1 cellular context compared by ENCODE assay signal in genomic region chr4:128061566-128062536, GRCh38.
TF ChIP-seq lines count a peak whose summit lies in the region.

No MANE protein-coding gene starts in this region.

TF ChIP-seq in K562, 482 proteins besides CTCF, POLR2A, EP300 and RAD21 (continued from another document):
- TF ChIP-seq MLLT1 (IDR thresholded peaks at IDR 0.05) (0 out of 4 replicates have a peak, but pooled peaks of 1 of the 2 experiments have one; percentile 43), ZZZ3 (IDR thresholded peaks at IDR 0.05) (no peak), DEAF1 (CRISPR knock-in tag; IDR thresholded peaks at IDR 0.05) (no peak), ZBTB17 (CRISPR knock-in tag; IDR thresholded peaks at IDR 0.05) (no peak), MAZ (CRISPR knock-in tag; conservative IDR thresholded peaks at IDR 0.05 in 1 of 2, IDR thresholded peaks at IDR 0.05 in 1 of 2) (0 out of 4 replicates have a peak, but pooled peaks have one; percentile 9 to 11), NONO (IDR thresholded peaks at IDR 0.05; ENCODE audit: low read depth in 2 of 2, low read length in 1 of 2) (peak in 1 of 2 experiments; percentile 26; a peak in 2 of 4 replicates), CHCHD3 (CRISPR knock-in tag; IDR thresholded peaks at IDR 0.05) (no peak), ZNF134 (CRISPR knock-in tag; conservative IDR thresholded peaks at IDR 0.05) (no peak), ZNF778 (CRISPR knock-in tag; IDR thresholded peaks at IDR 0.05) (no peak), HNRNPUL1 (IDR thresholded peaks at IDR 0.05; ENCODE audit: low read length) (no peak), SRSF7 (optimal IDR thresholded peaks at IDR 0.05; ENCODE audit: low read depth, low read length) (no peak), ZNF436 (CRISPR knock-in tag; IDR thresholded peaks at IDR 0.05) (no peak), SIN3A (IDR thresholded peaks at IDR 0.05; ENCODE audit: borderline replicate concordance in 2 of 2, control insufficient read depth in 1 of 2, low read depth in 2 of 2, low read length in 2 of 2) (no peak), SMAD3 (CRISPR knock-in tag; conservative IDR thresholded peaks at IDR 0.05) (no peak), ZBTB11 (CRISPR knock-in tag; IDR thresholded peaks at IDR 0.05) (no peak), CLOCK (CRISPR knock-in tag; IDR thresholded peaks at IDR 0.05; ENCODE audit: borderline replicate concordance) (no peak), ILF3 (IDR thresholded peaks at IDR 0.05; ENCODE audit: borderline replicate concordance) (no peak), FOXA3 (CRISPR knock-in tag; conservative IDR thresholded peaks at IDR 0.05 in 1 of 2, IDR thresholded peaks at IDR 0.05 in 1 of 2) (no peak), CREBBP (IDR thresholded peaks at IDR 0.05; ENCODE audit: low read depth, low read length) (no peak), THAP12 (CRISPR knock-in tag; IDR thresholded peaks at IDR 0.05) (peak; percentile 72), ZNF584 (CRISPR knock-in tag; IDR thresholded peaks at IDR 0.05; ENCODE audit: low read depth) (no peak), FOXK2 (conservative IDR thresholded peaks at IDR 0.05 in 1 of 2, IDR thresholded peaks at IDR 0.05 in 1 of 2; ENCODE audit: low read depth in 2 of 2) (no peak), ZBTB34 (CRISPR knock-in tag; IDR thresholded peaks at IDR 0.05) (no peak), ZBED1 (IDR thresholded peaks at IDR 0.05) (no peak), ZBTB12 (CRISPR knock-in tag; IDR thresholded peaks at IDR 0.05) (no peak), ILK (tag; IDR thresholded peaks at IDR 0.05; ENCODE audit: borderline replicate concordance, low read depth) (no peak), HOXB6 (CRISPR knock-in tag; IDR thresholded peaks at IDR 0.05; ENCODE audit: borderline replicate concordance) (no peak), RAD51 (IDR thresholded peaks at IDR 0.05; ENCODE audit: borderline replicate concordance, low read depth) (no peak), ZNF384 (IDR thresholded peaks at IDR 0.05; ENCODE audit: low read depth, low read length) (no peak), MBD2 (IDR thresholded peaks at IDR 0.05; ENCODE audit: borderline replicate concordance, low read depth) (no peak), ARID2 (IDR thresholded peaks at IDR 0.05) (no peak), ZKSCAN8 (CRISPR knock-in tag; IDR thresholded peaks at IDR 0.05) (no peak), BCOR (IDR thresholded peaks at IDR 0.05) (no peak), STAT5A (IDR thresholded peaks at IDR 0.05; ENCODE audit: borderline replicate concordance, low read length) (no peak), ESRRA (IDR thresholded peaks at IDR 0.05; ENCODE audit: borderline replicate concordance, low read depth) (no peak), GATAD2A (IDR thresholded peaks at IDR 0.05) (peak; percentile 45; the same call in 1 of the 2 replicates), ZNF561 (CRISPR knock-in tag; conservative IDR thresholded peaks at IDR 0.05) (no peak), SMAD2 (IDR thresholded peaks at IDR 0.05; ENCODE audit: low read depth, low read length) (no peak), ZNF740 (CRISPR knock-in tag; IDR thresholded peaks at IDR 0.05) (0 out of 2 replicates have a peak, but pooled peaks have one; percentile 30), ZNF740 (tag; IDR thresholded peaks at IDR 0.05) (no peak)
